In genomic region chr1:236147521-236148470, GRCh38 we compare ENCODE assay signal across 2 cellular contexts.
TF ChIP-seq lines count a peak whose summit lies in the region.

No MANE protein-coding gene starts in this region.

TF ChIP-seq in HEK293, 187 proteins besides CTCF, POLR2A, EP300 and RAD21 (continues in another document):
- no peak for TF ChIP-seq ZSCAN23 (tag by site-specific recombination; IDR thresholded peaks at IDR 0.05)
- TF ChIP-seq PRDM10 (tag by site-specific recombination; IDR thresholded peaks at IDR 0.05): no peak
- TF ChIP-seq ZXDB (tag by site-specific recombination; IDR thresholded peaks at IDR 0.05): no peak
- TF ChIP-seq ZNF549 (tag by site-specific recombination; IDR thresholded peaks at IDR 0.05): no peak
- TF ChIP-seq ZNF132 (tag by site-specific recombination; IDR thresholded peaks at IDR 0.05; ENCODE audit: borderline replicate concordance): no peak
- TF ChIP-seq ZBTB20 (tag by site-specific recombination; IDR thresholded peaks at IDR 0.05): 0 out of 2 replicates have a peak, but pooled peaks have one; percentile 19
- TF ChIP-seq BCL11B (tag by site-specific recombination; IDR thresholded peaks at IDR 0.05; ENCODE audit: low read depth): no peak
- no peak for TF ChIP-seq ZNF501 (tag by site-specific recombination; IDR thresholded peaks at IDR 0.05)
- TF ChIP-seq ZNF174 (tag by site-specific recombination; IDR thresholded peaks at IDR 0.05): no peak
- no peak for TF ChIP-seq ZNF518A (tag by site-specific recombination; conservative IDR thresholded peaks at IDR 0.05; ENCODE audit: low read depth)
- TF ChIP-seq ZBTB26 (tag by site-specific recombination; optimal IDR thresholded peaks at IDR 0.05): no peak
- TF ChIP-seq, protein P1, sequence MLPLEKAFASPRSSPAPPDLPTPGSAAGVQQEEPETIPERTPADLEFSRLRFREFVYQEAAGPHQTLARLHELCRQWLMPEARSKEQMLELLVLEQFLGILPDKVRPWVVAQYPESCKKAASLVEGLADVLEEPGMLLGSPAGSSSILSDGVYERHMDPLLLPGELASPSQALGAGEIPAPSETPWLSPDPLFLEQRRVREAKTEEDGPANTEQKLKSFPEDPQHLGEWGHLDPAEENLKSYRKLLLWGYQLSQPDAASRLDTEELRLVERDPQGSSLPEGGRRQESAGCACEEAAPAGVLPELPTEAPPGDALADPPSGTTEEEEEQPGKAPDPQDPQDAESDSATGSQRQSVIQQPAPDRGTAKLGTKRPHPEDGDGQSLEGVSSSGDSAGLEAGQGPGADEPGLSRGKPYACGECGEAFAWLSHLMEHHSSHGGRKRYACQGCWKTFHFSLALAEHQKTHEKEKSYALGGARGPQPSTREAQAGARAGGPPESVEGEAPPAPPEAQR (tag by site-specific recombination; IDR thresholded peaks at IDR 0.05): no peak
- TF ChIP-seq ZNF596 (tag by site-specific recombination; IDR thresholded peaks at IDR 0.05): no peak

TF ChIP-seq in H1, 55 proteins besides CTCF, POLR2A, EP300 and RAD21:
- TF ChIP-seq EZH2 (IDR thresholded peaks at IDR 0.05; ENCODE audit: low read depth, low read length, severe bottlenecking) (no peak), SAP30 (IDR thresholded peaks at IDR 0.05; ENCODE audit: insufficient read depth, insufficient replicate concordance, low read length) (no peak), YY1 (IDR thresholded peaks at IDR 0.05; ENCODE audit: low read depth, low read length) (no peak), BACH1 (IDR thresholded peaks at IDR 0.05; ENCODE audit: low read length) (no peak), CBX8 (IDR thresholded peaks at IDR 0.05; ENCODE audit: borderline replicate concordance, low read depth, low read length) (no peak), POU5F1 (IDR thresholded peaks at IDR 0.05; ENCODE audit: low read depth, low read length) (no peak)
TF ChIP-seq in H1: peak in this region for 0.
